ENCODE assay signal across 26 cellular contexts in the genomic region with DNA sequence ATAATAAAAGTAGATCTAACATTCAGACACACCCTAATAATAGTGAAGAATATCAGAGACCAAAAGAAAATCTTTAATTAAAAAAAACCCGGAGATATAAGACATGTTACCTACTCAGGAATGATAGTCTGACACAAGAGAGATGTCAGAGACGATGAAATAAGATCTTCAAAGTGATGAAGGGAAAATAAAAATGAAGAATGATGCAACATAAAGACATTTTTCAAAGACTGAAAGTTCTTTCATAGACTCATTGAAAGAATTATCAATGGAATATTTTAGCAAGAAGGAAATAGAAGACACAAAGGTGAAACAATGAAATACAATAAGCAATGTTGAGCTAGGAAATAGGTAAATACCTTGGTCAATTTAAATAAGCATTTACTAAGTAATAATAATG. TPM values are rescaled to one million over a fixed set of nuclear protein-coding genes. Genes with fewer than 3 reads are reported as not detected.
"Had no signal": no experiment of that assay in that cellular context is flagged by ENCODE, and none has a peak within 500 bp of the region (broad histone marks: within the 10 kb centered on the region; RNA-seq: fewer than 3 reads in every experiment).

No MANE protein-coding gene starts in this region.

- H3K27ac ChIP-seq: adrenal gland, breast epithelium, esophagus squamous epithelium, hepatocyte, ovary, psoas muscle, skin epidermis, tibial artery had no signal

- H3K4me3 Mint-ChIP-seq: naive thymus-derived CD4-positive, alpha-beta T cell had no signal

- H3K4me2 ChIP-seq: hepatocyte had no signal

- DNase-seq: activated CD4-positive, alpha-beta T cell treated with anti-CD3 and anti-CD28 coated beads, Interleukin-2, amount 50 U/mL, for 1 hour; activated CD4-positive, CD25-positive, alpha-beta regulatory T cell; activated gamma-delta T cell; activated T-cell treated with anti-CD3 and anti-CD28 coated beads, Interleukin-2, amount 50 U/mL, for 48 hours; adrenal gland; cerebellar nuclear complex; dermis blood vessel endothelial cell; effector memory CD4-positive, alpha-beta T cell; esophagus squamous epithelium; mesenchymal stem cell; naive thymus-derived CD4-positive, alpha-beta T cell; ovary; psoas muscle; right cardiac atrium; stimulated activated CD4-positive, alpha-beta T cell treated with anti-CD3 and anti-CD28 coated beads, Interleukin-15, amount 100 ng/mL, for 24 hours; stimulated activated CD4-positive, alpha-beta T cell treated with anti-CD3 and anti-CD28 coated beads, Interleukin-2, amount 100 ng/mL, for 48 hours; substantia nigra; T-helper 1 cell; T1000; tibial artery had no signal

- H3K4me3 ChIP-seq: adrenal gland, breast epithelium, esophagus squamous epithelium, hepatocyte, ovary, psoas muscle, skin epidermis, tibial artery had no signal

- H3K79me2 ChIP-seq: hepatocyte had no signal

- H2AFZ ChIP-seq: hepatocyte had no signal

- H3K9me3 Mint-ChIP-seq: naive thymus-derived CD4-positive, alpha-beta T cell had no signal

- H3K9me3 ChIP-seq: adrenal gland, breast epithelium, esophagus squamous epithelium, ovary, psoas muscle, tibial artery had no signal

- H3K36me3 ChIP-seq: breast epithelium, ovary had no signal

- H3K27me3 Mint-ChIP-seq: naive thymus-derived CD4-positive, alpha-beta T cell had no signal

- FAIRE-seq: astrocyte had no signal

- ATAC-seq: naive thymus-derived CD4-positive, alpha-beta T cell; psoas muscle; right cardiac atrium had no signal

- H3K4me1 ChIP-seq: adrenal gland, breast epithelium, esophagus squamous epithelium, psoas muscle, tibial artery had no signal

- H3K27me3 ChIP-seq: adrenal gland, breast epithelium, esophagus squamous epithelium, hepatocyte, ovary, tibial artery had no signal

RNA-seq across cellular contexts. Expression of gene HCLS1, which starts 19.6 kb away (rescaled TPM):
- polyA plus RNA-seq: hepatocyte had no signal

RNA-seq across cellular contexts. Expression of gene FBXO40, which starts 47.9 kb away (rescaled TPM):
- total RNA-seq: astrocyte; breast epithelium; dermis blood vessel endothelial cell; esophagus squamous epithelium; hepatocyte; naive thymus-derived CD4-positive, alpha-beta T cell; urinary bladder had no signal
- polyA plus RNA-seq: hepatocyte, liver, urinary bladder had no signal
